ENCODE assay signal across 19 cellular contexts in genomic region chr10:76946268-76946667, GRCh38.
DNase-seq lines count a peak whose midpoint lies in the region; TF ChIP-seq lines count a peak whose summit lies in the region.
"Had no signal": no experiment of that assay in that cellular context is flagged by ENCODE, and none has a peak within 500 bp of the region (broad histone marks: within the 10 kb centered on the region; RNA-seq: fewer than 3 reads in every experiment).

No MANE protein-coding gene starts in this region.

- H3K9me3 Mint-ChIP-seq in activated CD4-positive, alpha-beta T cell treated with anti-CD3 and anti-CD28 coated beads, Interleukin-2, amount 10 ng/mL, durations not matched to agents 7 days and 5 days, result no peaks in the 10 kb centered on the region
- H3K9me3 Mint-ChIP-seq: H9 had no signal

- TF ChIP-seq CTCF in fibroblast of lung (conservative IDR thresholded peaks at IDR 0.05 in 1 of 2, IDR thresholded peaks at IDR 0.05 in 1 of 2; ENCODE audit: low read depth in 1 of 2, low read length in 2 of 2) (no peak), MM.1S (IDR thresholded peaks at IDR 0.05; ENCODE audit: low read length) (no peak), Peyer's patch (IDR thresholded peaks at IDR 0.05) (no peak)

- no peak overlapping the region for H3K4me2 ChIP-seq in fibroblast of lung (ENCODE audit: extremely low read depth, insufficient read depth, low read length)
- no peak overlapping the region for H3K4me2 ChIP-seq in MM.1S (ENCODE audit: low read depth, low read length)

- CTCF ChIA-PET in activated CD4-positive, alpha-beta T cell treated with anti-CD3 and anti-CD28 coated beads, Interleukin-2, amount 10 ng/mL, durations not matched to agents 7 days and 5 days (lab: Charles Lee), result no interaction called here

- H3K27me3 ChIP-seq in fibroblast of lung (ENCODE audit: control insufficient read depth, insufficient read depth, low read length), result no peaks in the 10 kb centered on the region
- no peaks in the 10 kb centered on the region for H3K27me3 ChIP-seq in MM.1S (replicated peaks; ENCODE audit: insufficient read depth, low read length)
- no peaks in the 10 kb centered on the region for H3K27me3 ChIP-seq in Peyer's patch
- H3K27me3 ChIP-seq: body of pancreas, vagina had no signal

- peaks cover 5% of the 10 kb centered on the region for H3K4me1 Mint-ChIP-seq in activated CD4-positive, alpha-beta T cell treated with anti-CD3 and anti-CD28 coated beads, Interleukin-2, amount 10 ng/mL, durations not matched to agents 7 days and 5 days
- H3K4me1 Mint-ChIP-seq: CD4-positive, CD25-positive, alpha-beta regulatory T cell had no signal

- peaks cover 2% of the 10 kb centered on the region for H3K4me1 ChIP-seq in fibroblast of lung (ENCODE audit: control insufficient read depth, extremely low read depth, insufficient read depth, low read length)
- 0 out of 2 replicates have a peak, but pooled peaks cover 11% of the 10 kb centered on the region for H3K4me1 ChIP-seq in MM.1S (ENCODE audit: low read length)
- H3K4me1 ChIP-seq in Peyer's patch, result no peaks in the 10 kb centered on the region
- H3K4me1 ChIP-seq: body of pancreas had no signal

- POLR2A ChIA-PET in activated CD4-positive, alpha-beta T cell treated with anti-CD3 and anti-CD28 coated beads, Interleukin-2, amount 10 ng/mL, durations not matched to agents 7 days and 5 days (lab: Charles Lee), result no interaction called here

- H4K20me1 ChIP-seq in fibroblast of lung (ENCODE audit: control insufficient read depth, extremely low read depth, insufficient read depth, low read length) (no peaks in the 10 kb centered on the region), MM.1S (ENCODE audit: insufficient read depth, low read length) (no peaks in the 10 kb centered on the region)

- H3K4me3 Mint-ChIP-seq in activated CD4-positive, alpha-beta T cell treated with anti-CD3 and anti-CD28 coated beads, Interleukin-2, amount 10 ng/mL, durations not matched to agents 7 days and 5 days, result no peak overlapping the region
- H3K4me3 Mint-ChIP-seq: CD4-positive, CD25-positive, alpha-beta regulatory T cell; H9 had no signal

- H3K79me2 ChIP-seq in fibroblast of lung (ENCODE audit: control insufficient read depth, insufficient read depth, low read length) (no peaks in the 10 kb centered on the region), MM.1S (ENCODE audit: low read length) (no peaks in the 10 kb centered on the region)

- no peaks in the 10 kb centered on the region for H3K9me2 ChIP-seq in MM.1S (replicated peaks; ENCODE audit: insufficient read depth, low read length)

- no peaks in the 10 kb centered on the region for H3K36me3 Mint-ChIP-seq in activated CD4-positive, alpha-beta T cell treated with anti-CD3 and anti-CD28 coated beads, Interleukin-2, amount 10 ng/mL, durations not matched to agents 7 days and 5 days (ENCODE audit: low read depth)
- H3K36me3 Mint-ChIP-seq: CD4-positive, CD25-positive, alpha-beta regulatory T cell had no signal

- no peak overlapping the region for H2AFZ ChIP-seq in fibroblast of lung (ENCODE audit: low read length)
- H2AFZ ChIP-seq in MM.1S (ENCODE audit: low read length), result no peak overlapping the region

- 0 out of 2 replicates have a peak, but pooled peaks cover 4% of the 10 kb centered on the region for H3F3A ChIP-seq in MM.1S (ENCODE audit: insufficient read depth, low read length)

- TF ChIP-seq POLR2A in Peyer's patch (IDR thresholded peaks at IDR 0.05), result no peak

- H3K27ac ChIP-seq in fibroblast of lung (ENCODE audit: insufficient read depth, low read length) (no peak overlapping the region), MM.1S (ENCODE audit: low read length) (no peak overlapping the region), Peyer's patch (no peak overlapping the region)
- H3K27ac ChIP-seq: body of pancreas, vagina, VCaP had no signal

- H3K9ac ChIP-seq in fibroblast of lung (ENCODE audit: insufficient read depth, low read length) (no peak overlapping the region), MM.1S (ENCODE audit: low read length) (no peak overlapping the region)

- no peak overlapping the region for H3K4me3 ChIP-seq in fibroblast of lung (replicated peaks in 1 of 4; ENCODE audit: control extremely low read depth in 1 of 4, insufficient read depth in 1 of 4, low read depth in 3 of 4, low read length in 4 of 4)
- H3K4me3 ChIP-seq in skeletal muscle cell (ENCODE audit: low read depth, low read length), result no peak overlapping the region
- no peak overlapping the region for H3K4me3 ChIP-seq in MM.1S (ENCODE audit: low read length)
- H3K4me3 ChIP-seq in Peyer's patch, result no peak overlapping the region
- H3K4me3 ChIP-seq: body of pancreas, vagina had no signal

- no peaks in the 10 kb centered on the region for H3K27me3 Mint-ChIP-seq in activated CD4-positive, alpha-beta T cell treated with anti-CD3 and anti-CD28 coated beads, Interleukin-2, amount 10 ng/mL, durations not matched to agents 7 days and 5 days
- H3K27me3 Mint-ChIP-seq: CD4-positive, CD25-positive, alpha-beta regulatory T cell had no signal

- no peak overlapping the region for H3K27ac Mint-ChIP-seq in activated CD4-positive, alpha-beta T cell treated with anti-CD3 and anti-CD28 coated beads, Interleukin-2, amount 10 ng/mL, durations not matched to agents 7 days and 5 days
- H3K27ac Mint-ChIP-seq: CD4-positive, CD25-positive, alpha-beta regulatory T cell; H9 had no signal

- H3K36me3 ChIP-seq in fibroblast of lung (ENCODE audit: control insufficient read depth, insufficient read depth, low read length) (peaks cover 3% of the 10 kb centered on the region), MM.1S (replicated peaks; ENCODE audit: insufficient read depth, low read length) (no peaks in the 10 kb centered on the region), Peyer's patch (no peaks in the 10 kb centered on the region)
- H3K36me3 ChIP-seq: vagina had no signal

- DNase-seq in HCEC 1CT (peak; percentile 20), NOMO-1 treated with DMSO at 0.1 percent for 48 hours (lab: John Stamatoyannopoulos, UW; ENCODE audit: unreplicated experiment) (peak; percentile 81), fibroblast of lung (ENCODE audit: low read depth in 2 of 2) (peak; percentile 35 to 67), skeletal muscle cell (ENCODE audit: low read depth) (peak; percentile 31), MM.1S (no peak), Peyer's patch (no peak)
- no peak for DNase-seq in activated CD4-positive, alpha-beta T cell treated with anti-CD3 and anti-CD28 coated beads, Interleukin-2, amount 10 ng/mL, durations not matched to agents 7 days and 5 days
- DNase-seq: activated effector memory CD4-positive, alpha-beta T cell treated with Interleukin-2 at 50 U/mL for 16 hours; body of pancreas; CD4-positive, CD25-positive, alpha-beta regulatory T cell; DMS79 treated with DMSO at 0.1 percent for 48 hours; H9; islet precursor cell; NCI-H1092 treated with DMSO at 0.1 percent for 48 hours; nucleus accumbens; stimulated activated naive CD4-positive, alpha-beta T cell treated with Interleukin-2 at 50 U/mL for 16 hours; SW 1271 had no signal

- H3K9me3 ChIP-seq in fibroblast of lung (ENCODE audit: control insufficient read depth, insufficient read depth, low read depth, low read length), result no peaks in the 10 kb centered on the region
- no peaks in the 10 kb centered on the region for H3K9me3 ChIP-seq in MM.1S (replicated peaks; ENCODE audit: insufficient read depth, low read length)
- H3K9me3 ChIP-seq in Peyer's patch, result no peaks in the 10 kb centered on the region
- H3K9me3 ChIP-seq: body of pancreas, vagina had no signal

Comparison
In these comparisons a context has a peak if more than half of its experiments do, and no peak if none do; other contexts are left out.
1. DNase-seq: peak in HCEC 1CT (single experiment), NOMO-1 treated with DMSO at 0.1 percent for 48 hours (single experiment), fibroblast of lung (2 of 2) and skeletal muscle cell (single experiment); none in activated CD4-positive, alpha-beta T cell treated with anti-CD3 and anti-CD28 coated beads, Interleukin-2, amount 10 ng/mL, durations not matched to agents 7 days and 5 days (single experiment), MM.1S (single experiment) and Peyer's patch (0 of 3).